Comparison of ENCODE assay signal across 17 cellular contexts in genomic region chr2:168499500-168499899, GRCh38. TPM values are rescaled to one million over a fixed set of nuclear protein-coding genes. Genes with fewer than 3 reads are reported as not detected.
DNase-seq lines count a peak whose midpoint lies in the region; ATAC-seq, FAIRE-seq and TF ChIP-seq lines count a peak whose summit lies in the region.
"Had no signal": no experiment of that assay in that cellular context is flagged by ENCODE, and none has a peak within 500 bp of the region (broad histone marks: within the 10 kb centered on the region; RNA-seq: fewer than 3 reads in every experiment).

No MANE protein-coding gene starts in this region.

- no peak overlapping the region for H2AK5ac ChIP-seq in mesendoderm (ENCODE audit: low read length)

- H3K4ac ChIP-seq in mesendoderm (ENCODE audit: low read depth, low read length): no peak overlapping the region

- in situ Hi-C loops in GM12878 (cut with MboI): no loop called here

- CTCF ChIA-PET in GM12878 (lab: Yijun Ruan, JAX): no interaction called here

- H3K9me3 ChIP-seq in BLaER1 (peaks cover 67% of the 10 kb centered on the region), GM12878 (replicated peaks; ENCODE audit: control insufficient read depth, insufficient read depth, low read length) (peaks cover 63% of the 10 kb centered on the region)

- H2BK120ac ChIP-seq in mesendoderm (ENCODE audit: low read depth, low read length): peak overlapping the region; percentile 10

- no peak overlapping the region for H3K4me3 ChIP-seq in BLaER1
- H3K4me3 ChIP-seq in GM12878: no peak overlapping the region
- H3K4me3 ChIP-seq in mesendoderm (ENCODE audit: low read length): no peak overlapping the region

- no peak overlapping the region for H2BK15ac ChIP-seq in mesendoderm (replicated peaks; ENCODE audit: low read depth)

- peak overlapping the region; percentile 64; the same call in 1 of the 2 replicates for H3K4me2 ChIP-seq in BLaER1
- H3K4me2 ChIP-seq in GM12878 (ENCODE audit: control insufficient read depth, insufficient read depth): no peak overlapping the region
- H3K4me2 ChIP-seq in mesendoderm (ENCODE audit: low read length): no peak overlapping the region

- TF ChIP-seq CTCF in GM12878 (IDR thresholded peaks at IDR 0.05 in 2 of 3, conservative IDR thresholded peaks at IDR 0.05 in 1 of 3; ENCODE audit: control insufficient read depth in 2 of 3, extremely low read depth in 1 of 3, insufficient read depth in 1 of 3, low read depth in 3 of 3, low read length in 3 of 3): no peak

- BruUV-seq in GM12878 (replicated peaks; lab: Mats Ljungman, UMichigan): no TSS peak

- peaks cover 32% of the 10 kb centered on the region for H3K4me1 ChIP-seq in BLaER1
- peaks cover 26% of the 10 kb centered on the region for H3K4me1 ChIP-seq in GM12878 (ENCODE audit: control insufficient read depth, insufficient read depth, low read length)
- peaks cover 3% of the 10 kb centered on the region for H3K4me1 ChIP-seq in mesendoderm (ENCODE audit: control insufficient read depth, low read depth, low read length)

- SMC1A ChIA-PET in GM12878 (lab: Charles Lee; ENCODE audit: uncharacterized antibody, unreplicated experiment): no interaction called here

- TF ChIP-seq EP300 in GM12878 (IDR thresholded peaks at IDR 0.05; ENCODE audit: borderline replicate concordance in 1 of 2, control insufficient read depth in 1 of 2, low read depth in 2 of 2, low read length in 2 of 2): no peak

- H4K20me1 ChIP-seq in BLaER1 (peaks cover 23% of the 10 kb centered on the region), GM12878 (ENCODE audit: control insufficient read depth, insufficient read depth) (no peaks in the 10 kb centered on the region)

- H3K9ac ChIP-seq in BLaER1 (no peak overlapping the region), GM12878 (ENCODE audit: control insufficient read depth, insufficient read depth, low read length) (no peak overlapping the region), mesendoderm (ENCODE audit: low read length) (no peak overlapping the region)

- no peak overlapping the region for H3K18ac ChIP-seq in mesendoderm (ENCODE audit: low read length)

- intact Hi-C loops in GM12878 (cut with micrococcal nuclease; ENCODE audit: unreplicated experiment): loop anchor here (5.0 kb wide), 1 partner anchor 33 kb away; no protein-coding TSS in a partner anchor

- no peak for TF ChIP-seq RAD21 in GM12878 (IDR thresholded peaks at IDR 0.05; ENCODE audit: insufficient read depth, low read depth, low read length)

- H3K79me1 ChIP-seq in mesendoderm (ENCODE audit: low read length): peaks cover 25% of the 10 kb centered on the region

- H3K27me3 ChIP-seq in BLaER1 (no peaks in the 10 kb centered on the region), GM12878 (replicated peaks in 1 of 2; ENCODE audit: control insufficient read depth in 2 of 2, insufficient read depth in 2 of 2, low read length in 1 of 2) (no peaks in the 10 kb centered on the region), mesendoderm (ENCODE audit: insufficient read depth, low read length, poor library complexity) (no peaks in the 10 kb centered on the region)

- H4K5ac ChIP-seq in mesendoderm (ENCODE audit: low read length): no peak overlapping the region

- H3K79me2 ChIP-seq in GM12878 (ENCODE audit: control insufficient read depth, insufficient read depth, low read length) (peaks cover 79% of the 10 kb centered on the region), mesendoderm (ENCODE audit: control insufficient read depth, insufficient read depth, low read length) (peaks cover 11% of the 10 kb centered on the region)

- POLR2A ChIA-PET in GM12878 (lab: Charles Lee): no interaction called here

- DNase-seq in LHCN-M2 (ENCODE audit: low read depth) (peak; percentile 42), GM12878 (ENCODE audit: low read depth, low spot score) (no peak), mesendoderm (no peak), NCI-H1417 treated with DMSO at 0.1 percent for 48 hours (lab: John Stamatoyannopoulos, UW) (no peak)
- DNase-seq in effector CD8-positive, alpha-beta T cell (lab: John Stamatoyannopoulos, UW): no peak
- no peak for DNase-seq in stimulated activated CD4-positive, alpha-beta T cell treated with anti-CD3 and anti-CD28 coated beads, Interleukin-15, amount 100 ng/mL, for 24 hours
- DNase-seq: ACHN; CD8-positive, alpha-beta T cell; COR-L47; DMS153; DMS79 treated with DMSO at 0.1 percent for 48 hours; EL; HCEC 1CT had no signal

- H3K56ac ChIP-seq in mesendoderm (ENCODE audit: low read length): no peak overlapping the region

- H3K36me3 ChIP-seq in BLaER1: peaks cover 57% of the 10 kb centered on the region
- peaks cover 0 to 7% of the 10 kb centered on the region in 2 experiments; a peak in 3 of 4 replicates for H3K36me3 ChIP-seq in GM12878 (ENCODE audit: control insufficient read depth in 2 of 2, insufficient read depth in 2 of 2, low read length in 1 of 2)
- H3K36me3 ChIP-seq in mesendoderm (ENCODE audit: control insufficient read depth, insufficient read depth, low read length): no peaks in the 10 kb centered on the region

- no peak overlapping the region for H3K23ac ChIP-seq in mesendoderm (ENCODE audit: low read length)

- no peak for TF ChIP-seq POLR2A in GM12878 (IDR thresholded peaks at IDR 0.05; ENCODE audit: low read depth, low read length)

- 61% methylated on average over 4 of the region's 4 CpGs for WGBS in GM12878 (ENCODE audit: insufficient coverage, insufficient replicate concordance, low lambda C conversion rate, missing lambda C conversion rate)
- WGBS in mesendoderm (ENCODE audit: extremely low coverage, insufficient coverage, low lambda C conversion rate): no CpG with 5 or more reads among the region's 4 CpGs

- H4K8ac ChIP-seq in mesendoderm (ENCODE audit: low read depth, low read length): no peak overlapping the region

- no peak for FAIRE-seq in GM12878 (lab: Jason Lieb, UNC)
- FAIRE-seq: D721Med, G401.6 had no signal

- H2BK5ac ChIP-seq in mesendoderm (ENCODE audit: low read length): no peak overlapping the region

- no peak for ATAC-seq in GM12878
- no peak for ATAC-seq in GM18861 (IDR thresholded peaks at IDR 0.05; ENCODE audit: unreplicated experiment)
- ATAC-seq: CD8-positive, alpha-beta T cell had no signal

- RAD21 ChIA-PET in GM12878 (lab: Charles Lee; ENCODE audit: unreplicated experiment): no interaction called here

- no peak overlapping the region for H3K27ac ChIP-seq in BLaER1
- H3K27ac ChIP-seq in GM12878 (ENCODE audit: control insufficient read depth, insufficient read depth): no peak overlapping the region
- H3K27ac ChIP-seq in mesendoderm (ENCODE audit: low read depth, low read length): no peak overlapping the region

- no peak overlapping the region for H2AFZ ChIP-seq in GM12878 (ENCODE audit: control insufficient read depth, low read depth, low read length)

TF ChIP-seq in GM12878, 131 proteins besides CTCF, POLR2A, EP300 and RAD21:
- TF ChIP-seq SMARCA5 (IDR thresholded peaks at IDR 0.05) (no peak), CBX5 (IDR thresholded peaks at IDR 0.05; ENCODE audit: low read depth) (0 out of 2 replicates have a peak, but pooled peaks have one; percentile 15), RUNX3 (IDR thresholded peaks at IDR 0.05; ENCODE audit: low read length) (peak; percentile 61)
TF ChIP-seq in GM12878: peak in this region for 2.

RNA-seq across cellular contexts. Expression of gene CERS6, which starts 43.4 kb away (rescaled TPM):
- total RNA-seq in LHCN-M2 (2014; rRNA removed) (43.9 and 47.2 TPM in 2 replicates), GM12878 (2014; rRNA removed) (20.4 and 22.2 TPM in 2 replicates), GM12878 (2014; rRNA removed; fragmentation: Illumina TruSeq; extraction: Trizol) (17.6 TPM in 2 replicates), GM12878 (2021) (15.3 and 17.0 TPM in 2 replicates)
- 5.2 TPM for polyA plus RNA-seq in LHCN-M2 (2012)
- 29.6 and 30.4 TPM in 2 replicates for total RNA-seq in GM12878 (2013; cell fraction: nucleolus; rRNA removed)
- polyA plus RNA-seq in GM12878 (2011; ENCODE audit: low read depth): 6.0 TPM
- polyA plus RNA-seq in GM12878 (2011; rRNA removed) (12.0 and 17.6 TPM in 2 replicates), GM12878 (2014; fragmentation: Illumina TruSeq; extraction: Trizol) (19.6 and 24.1 TPM in 2 replicates), GM12878 (2014; fragmentation: Nextera tagmentation; extraction: Ambion mirVana) (1 to 10 TPM; 1.3 to 2.5 TPM), GM12878 (2014; rRNA removed) (8.8 and 9.4 TPM in 2 replicates), GM12878 (2016; fragmentation: Nextera tagmentation; extraction: Ambion mirVana) (10 to 100 TPM in 1 of 2 experiments, 1 to 10 TPM in 1; 6.2 to 16.1 TPM)
- 6.1 and 8.2 TPM in 2 replicates for polyA plus RNA-seq in GM12878 (2011; cell fraction: cytosol; rRNA removed)
- polyA plus RNA-seq in GM12878 (2011; cell fraction: nucleus; rRNA removed): 8.5 and 10.0 TPM in 2 replicates
- polyA plus RNA-seq in GM12878 (2012): 12.5 and 13.9 TPM in 2 replicates
- polyA minus RNA-seq in GM12878 (2011; rRNA and poly(A)+ RNA removed): 18.6 and 19.1 TPM in 2 replicates
- 6.7 and 8.8 TPM in 2 replicates for polyA minus RNA-seq in GM12878 (2011; cell fraction: cytosol; rRNA and poly(A)+ RNA removed)
- 10.8 and 16.3 TPM in 2 replicates for polyA minus RNA-seq in GM12878 (2011; cell fraction: nucleus; rRNA and poly(A)+ RNA removed)
- polyA plus RNA-seq in mesendoderm (2013, experiment 1 of 2): 19.8 TPM
- 19.5 TPM for polyA plus RNA-seq in mesendoderm (2013, experiment 2 of 2)
